1 cellular context compared by ENCODE assay signal in the genomic region with DNA sequence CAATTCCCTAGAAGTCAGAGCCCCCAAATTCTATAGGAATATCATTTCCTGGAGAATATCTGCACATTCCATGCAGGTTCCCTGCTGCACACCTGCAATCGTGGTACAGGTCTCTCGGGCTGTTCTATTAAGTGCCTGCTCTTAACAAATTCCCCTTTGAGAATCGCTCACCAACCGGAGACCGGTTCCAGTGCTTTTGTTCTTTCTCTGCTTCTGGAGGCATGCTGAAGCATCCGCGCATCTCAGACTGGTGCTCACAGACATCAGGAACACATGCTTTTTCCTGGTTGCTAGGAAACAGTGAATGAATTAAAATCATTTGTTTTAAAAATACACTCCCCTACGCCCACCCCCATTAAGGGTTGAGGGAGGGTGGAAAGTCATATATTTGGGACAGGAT.
TF ChIP-seq lines count a peak whose summit lies in the region.

A gene (minus strand): TSS at position 249 of the 400 bp plus-strand sequence. CDS start 3,044 bp downstream, outside the sequence.

TF ChIP-seq in GM23338, 12 proteins besides CTCF, POLR2A, EP300 and RAD21 (continued from another document):
- TF ChIP-seq, protein P1, sequence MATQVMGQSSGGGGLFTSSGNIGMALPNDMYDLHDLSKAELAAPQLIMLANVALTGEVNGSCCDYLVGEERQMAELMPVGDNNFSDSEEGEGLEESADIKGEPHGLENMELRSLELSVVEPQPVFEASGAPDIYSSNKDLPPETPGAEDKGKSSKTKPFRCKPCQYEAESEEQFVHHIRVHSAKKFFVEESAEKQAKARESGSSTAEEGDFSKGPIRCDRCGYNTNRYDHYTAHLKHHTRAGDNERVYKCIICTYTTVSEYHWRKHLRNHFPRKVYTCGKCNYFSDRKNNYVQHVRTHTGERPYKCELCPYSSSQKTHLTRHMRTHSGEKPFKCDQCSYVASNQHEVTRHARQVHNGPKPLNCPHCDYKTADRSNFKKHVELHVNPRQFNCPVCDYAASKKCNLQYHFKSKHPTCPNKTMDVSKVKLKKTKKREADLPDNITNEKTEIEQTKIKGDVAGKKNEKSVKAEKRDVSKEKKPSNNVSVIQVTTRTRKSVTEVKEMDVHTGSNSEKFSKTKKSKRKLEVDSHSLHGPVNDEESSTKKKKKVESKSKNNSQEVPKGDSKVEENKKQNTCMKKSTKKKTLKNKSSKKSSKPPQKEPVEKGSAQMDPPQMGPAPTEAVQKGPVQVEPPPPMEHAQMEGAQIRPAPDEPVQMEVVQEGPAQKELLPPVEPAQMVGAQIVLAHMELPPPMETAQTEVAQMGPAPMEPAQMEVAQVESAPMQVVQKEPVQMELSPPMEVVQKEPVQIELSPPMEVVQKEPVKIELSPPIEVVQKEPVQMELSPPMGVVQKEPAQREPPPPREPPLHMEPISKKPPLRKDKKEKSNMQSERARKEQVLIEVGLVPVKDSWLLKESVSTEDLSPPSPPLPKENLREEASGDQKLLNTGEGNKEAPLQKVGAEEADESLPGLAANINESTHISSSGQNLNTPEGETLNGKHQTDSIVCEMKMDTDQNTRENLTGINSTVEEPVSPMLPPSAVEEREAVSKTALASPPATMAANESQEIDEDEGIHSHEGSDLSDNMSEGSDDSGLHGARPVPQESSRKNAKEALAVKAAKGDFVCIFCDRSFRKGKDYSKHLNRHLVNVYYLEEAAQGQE (IDR thresholded peaks at IDR 0.05; ENCODE audit: unreplicated experiment), result no peak
- no peak for TF ChIP-seq CREB1 (CRISPR knock-in tag; IDR thresholded peaks at IDR 0.05; ENCODE audit: low read depth)
